Comparison of ENCODE assay signal across 1 cellular context in the genomic region with DNA sequence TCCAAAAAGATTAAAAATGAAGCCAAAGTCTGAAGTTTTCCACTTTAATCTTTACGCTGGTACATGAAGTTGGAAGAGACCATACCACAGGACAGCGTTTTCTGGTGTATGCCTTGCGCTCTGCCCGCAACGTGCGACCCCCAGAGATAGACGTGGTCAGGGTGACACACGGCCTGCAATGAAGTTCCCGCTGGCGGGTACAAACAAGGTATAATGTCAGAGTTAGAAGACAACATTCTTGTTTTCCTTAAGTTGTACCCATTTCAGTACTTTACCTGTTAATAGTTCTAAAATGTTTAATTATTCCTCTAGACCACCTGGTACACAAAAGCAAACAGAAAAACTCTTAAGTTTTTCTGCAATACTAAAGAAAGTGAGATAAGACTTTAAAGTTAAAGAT.
TF ChIP-seq lines count a peak whose summit lies in the region.

No MANE protein-coding gene starts in this region.

TF ChIP-seq in SK-N-SH, 30 proteins besides CTCF, POLR2A, EP300 and RAD21 (continued from another document):
- TF ChIP-seq, protein P1, sequence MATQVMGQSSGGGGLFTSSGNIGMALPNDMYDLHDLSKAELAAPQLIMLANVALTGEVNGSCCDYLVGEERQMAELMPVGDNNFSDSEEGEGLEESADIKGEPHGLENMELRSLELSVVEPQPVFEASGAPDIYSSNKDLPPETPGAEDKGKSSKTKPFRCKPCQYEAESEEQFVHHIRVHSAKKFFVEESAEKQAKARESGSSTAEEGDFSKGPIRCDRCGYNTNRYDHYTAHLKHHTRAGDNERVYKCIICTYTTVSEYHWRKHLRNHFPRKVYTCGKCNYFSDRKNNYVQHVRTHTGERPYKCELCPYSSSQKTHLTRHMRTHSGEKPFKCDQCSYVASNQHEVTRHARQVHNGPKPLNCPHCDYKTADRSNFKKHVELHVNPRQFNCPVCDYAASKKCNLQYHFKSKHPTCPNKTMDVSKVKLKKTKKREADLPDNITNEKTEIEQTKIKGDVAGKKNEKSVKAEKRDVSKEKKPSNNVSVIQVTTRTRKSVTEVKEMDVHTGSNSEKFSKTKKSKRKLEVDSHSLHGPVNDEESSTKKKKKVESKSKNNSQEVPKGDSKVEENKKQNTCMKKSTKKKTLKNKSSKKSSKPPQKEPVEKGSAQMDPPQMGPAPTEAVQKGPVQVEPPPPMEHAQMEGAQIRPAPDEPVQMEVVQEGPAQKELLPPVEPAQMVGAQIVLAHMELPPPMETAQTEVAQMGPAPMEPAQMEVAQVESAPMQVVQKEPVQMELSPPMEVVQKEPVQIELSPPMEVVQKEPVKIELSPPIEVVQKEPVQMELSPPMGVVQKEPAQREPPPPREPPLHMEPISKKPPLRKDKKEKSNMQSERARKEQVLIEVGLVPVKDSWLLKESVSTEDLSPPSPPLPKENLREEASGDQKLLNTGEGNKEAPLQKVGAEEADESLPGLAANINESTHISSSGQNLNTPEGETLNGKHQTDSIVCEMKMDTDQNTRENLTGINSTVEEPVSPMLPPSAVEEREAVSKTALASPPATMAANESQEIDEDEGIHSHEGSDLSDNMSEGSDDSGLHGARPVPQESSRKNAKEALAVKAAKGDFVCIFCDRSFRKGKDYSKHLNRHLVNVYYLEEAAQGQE (IDR thresholded peaks at IDR 0.05; ENCODE audit: low read depth, low read length) = no peak
